ENCODE assay signal across 14 cellular contexts in the genomic region with DNA sequence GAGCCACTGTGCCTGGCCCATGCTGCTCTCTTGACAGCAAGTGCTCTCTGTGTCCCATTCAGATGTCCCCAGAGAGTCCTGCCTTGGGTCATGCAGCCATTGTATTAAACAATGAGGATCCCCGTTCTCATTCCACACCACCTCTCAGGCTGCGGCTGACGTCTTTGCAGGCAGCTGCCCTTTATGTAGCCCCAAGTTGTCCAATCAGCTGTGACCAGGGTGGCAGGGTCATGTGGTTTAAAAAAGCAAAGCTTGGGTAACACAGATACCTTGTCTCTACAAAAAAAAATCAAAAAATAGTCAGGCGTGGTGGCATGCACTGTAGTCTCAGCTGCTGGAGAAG. TPM values are rescaled to one million over a fixed set of nuclear protein-coding genes. Genes with fewer than 3 reads are reported as not detected.
DNase-seq lines count a peak whose midpoint lies in the region; ATAC-seq and TF ChIP-seq lines count a peak whose summit lies in the region.
"Had no signal": no experiment of that assay in that cellular context is flagged by ENCODE, and none has a peak within 500 bp of the region (broad histone marks: within the 10 kb centered on the region; RNA-seq: fewer than 3 reads in every experiment).

No MANE protein-coding gene starts in this region.

- H3K27ac Mint-ChIP-seq in neural crest cell (ENCODE audit: unreplicated experiment): peak overlapping the region; percentile 67

- ATAC-seq in GM18867 (IDR thresholded peaks at IDR 0.05; ENCODE audit: unreplicated experiment) (peak; percentile 32), GM21723 (IDR thresholded peaks at IDR 0.05; ENCODE audit: unreplicated experiment) (peak; percentile 22), HG03354 (IDR thresholded peaks at IDR 0.05; ENCODE audit: poor library complexity, severe bottlenecking, unreplicated experiment) (peak; percentile 16), HG03139 (IDR thresholded peaks at IDR 0.05; ENCODE audit: unreplicated experiment) (no peak)
- ATAC-seq: body of pancreas, HCT116, pancreas had no signal

- no peak overlapping the region for H3K4me3 Mint-ChIP-seq in neural crest cell

- H3K9me3 Mint-ChIP-seq in neural crest cell: no peaks in the 10 kb centered on the region

- DNase-seq in neural crest cell (ENCODE audit: low read depth, low spot score) (no peak), NCI-H524 treated with DMSO at 0.1 percent for 48 hours (lab: John Stamatoyannopoulos, UW) (no peak), posterior cingulate gyrus (no peak)
- DNase-seq in activated CD4-positive, alpha-beta T cell treated with anti-CD3 and anti-CD28 coated beads, Interleukin-2, amount 50 U/mL, for 4 hours: no peak
- DNase-seq: body of pancreas; DMS79 treated with DMSO at 0.1 percent for 48 hours; NCI-H774; pancreas; stimulated activated CD4-positive, alpha-beta T cell treated with anti-CD3 and anti-CD28 coated beads, Interleukin-2, amount 100 ng/mL, for 48 hours had no signal

- TF ChIP-seq CTCF in neural crest cell (conservative IDR thresholded peaks at IDR 0.05): no peak

- intact Hi-C loops in posterior cingulate gyrus (cut with DNase I): no loop called here

- no peaks in the 10 kb centered on the region for H3K36me3 Mint-ChIP-seq in neural crest cell (ENCODE audit: low read depth)

- H3K27me3 Mint-ChIP-seq in neural crest cell (ENCODE audit: low read depth): peaks cover 3% of the 10 kb centered on the region

- H3K4me1 Mint-ChIP-seq in neural crest cell: no peaks in the 10 kb centered on the region

RNA-seq across cellular contexts. Expression of a gene that starts 13.2 kb away (rescaled TPM):
- 5.3 and 6.4 TPM in 2 replicates for total RNA-seq in neural crest cell
